Comparison of ENCODE assay signal across 8 cellular contexts in genomic region chr22:39205344-39206021, GRCh38. TPM values are rescaled to one million over a fixed set of nuclear protein-coding genes. Genes with fewer than 3 reads are reported as not detected.
A peak's percentile ranks its signal among the peaks of the same experiment; 100 is the strongest.
DNase-seq lines count a peak whose midpoint lies in the region; ATAC-seq, FAIRE-seq and TF ChIP-seq lines count a peak whose summit lies in the region.

No MANE protein-coding gene starts in this region.

- peaks cover 26% of the 10 kb centered on the region for H3K4me1 Mint-ChIP-seq in activated CD4-positive, alpha-beta T cell treated with anti-CD3 and anti-CD28 coated beads for 36 hours

- peak overlapping the region; percentile 72; the same call in 1 of the 2 replicates for H2BK20ac ChIP-seq in H1 (ENCODE audit: low read length)

- peak overlapping the region; percentile 66; the same call in 1 of the 2 replicates for H2AK5ac ChIP-seq in H1 (ENCODE audit: low read depth, low read length)

- no peak overlapping the region; a peak in 1 of 7 replicates for H3K9ac ChIP-seq in H1 (replicated peaks in 1 of 4; ENCODE audit: extremely low read depth in 1 of 4, low read depth in 3 of 4, low read length in 3 of 4)

- no peak overlapping the region for H2BK5ac ChIP-seq in H1 (ENCODE audit: low read depth, low read length)

- no peaks in the 10 kb centered on the region for H3K36me3 ChIP-seq in H1 (ENCODE audit: control insufficient read depth in 2 of 4, insufficient read depth in 4 of 4, low read length in 3 of 4)

- 90% methylated on average over 8 of the region's 8 CpGs; no CpG with 5 or more reads in 1 of the 2 experiments for WGBS in H1 (ENCODE audit: extremely low coverage in 1 of 2, insufficient coverage in 1 of 2, insufficient read length in 1 of 2, insufficient replicate concordance in 2 of 2, low coverage in 1 of 2, low lambda C conversion rate in 2 of 2, missing lambda C conversion rate in 1 of 2), 2 experiments

- no peaks in the 10 kb centered on the region for H3K27me3 ChIP-seq in H1 (replicated peaks in 1 of 4; ENCODE audit: control insufficient read depth in 3 of 4, extremely low read depth in 1 of 4, insufficient read depth in 3 of 4, low read length in 3 of 4)

- no peak overlapping the region for H4K5ac ChIP-seq in H1 (ENCODE audit: insufficient read length, low read depth, low read length)

- no peak overlapping the region for H2BK120ac ChIP-seq in H1 (replicated peaks; ENCODE audit: low read depth, low read length)

- FAIRE-seq in H1 (lab: Jason Lieb, UNC): no peak

- CTCF ChIA-PET in activated CD4-positive, alpha-beta T cell treated with anti-CD3 and anti-CD28 coated beads for 36 hours (lab: Charles Lee): interaction anchor here (0.8 to 1.1 kb wide), 3 partner anchors 12 to 101 kb away, joined by 3 read pairs; no protein-coding TSS in a partner anchor
- CTCF ChIA-PET in RWPE1 (lab: Yijun Ruan, JAX): interaction anchor here (0.7 kb wide), 1 partner anchor 231 kb away, joined by 5 read pairs; no protein-coding TSS in a partner anchor
- CTCF ChIA-PET in H1 (lab: Charles Lee; ENCODE audit: partially characterized antibody): interaction anchor here (0.6 to 2.0 kb wide), 13 partner anchors 11 to 188 kb away, joined by 3 to 6 read pairs (median 3); no protein-coding TSS in a partner anchor

- H2BK12ac ChIP-seq in H1 (ENCODE audit: low read depth, low read length): peak overlapping the region; percentile 87; the same call in 1 of the 2 replicates

- H3K79me2 ChIP-seq in H1 (ENCODE audit: control insufficient read depth in 1 of 2, insufficient read depth in 2 of 2, low read length in 2 of 2): no peaks in the 10 kb centered on the region

- no peak overlapping the region for H3K4me2 ChIP-seq in H1 (ENCODE audit: insufficient read depth in 1 of 2, low read depth in 2 of 2, low read length in 2 of 2)

- H4K8ac ChIP-seq in H1 (ENCODE audit: extremely low read depth, insufficient read depth, low read length): 0 out of 2 replicates have a peak overlapping the region, but pooled peaks have one; percentile 28

- peak overlapping the region; percentile 34; the same call in 1 of the 2 replicates for H2BK15ac ChIP-seq in H1 (ENCODE audit: low read length)

- no peak overlapping the region for H3K23ac ChIP-seq in H1 (ENCODE audit: insufficient read length)

- peaks cover 0 to 9% (median 4%) of the 10 kb centered on the region in 4 experiments; a peak in 5 of 7 replicates for H3K4me1 ChIP-seq in H1 (replicated peaks in 1 of 4; ENCODE audit: control insufficient read depth in 3 of 4, insufficient read depth in 4 of 4, low read length in 3 of 4)

- no peak for TF ChIP-seq RAD21 in H1 (IDR thresholded peaks at IDR 0.05 in 1 of 2, conservative IDR thresholded peaks at IDR 0.05 in 1 of 2; ENCODE audit: low read depth in 2 of 2, low read length in 2 of 2)

- H3K27ac ChIP-seq in RWPE1 (peak overlapping the region; percentile 93), H1 (ENCODE audit: low read depth, low read length) (no peak overlapping the region)

- peaks cover 2% of the 10 kb centered on the region for H3K27me3 Mint-ChIP-seq in activated CD4-positive, alpha-beta T cell treated with anti-CD3 and anti-CD28 coated beads for 36 hours

- peak; percentile 96 for ATAC-seq in activated CD4-positive, alpha-beta T cell treated with anti-CD3 and anti-CD28 coated beads for 36 hours
- no peak for ATAC-seq in HG03139 (IDR thresholded peaks at IDR 0.05; ENCODE audit: unreplicated experiment)

- no peaks in the 10 kb centered on the region for H3K23me2 ChIP-seq in H1 (ENCODE audit: low read depth, low read length)

- no peak overlapping the region for H3K27ac Mint-ChIP-seq in activated CD4-positive, alpha-beta T cell treated with anti-CD3 and anti-CD28 coated beads for 36 hours

- no peak overlapping the region for H3K14ac ChIP-seq in H1 (ENCODE audit: insufficient read length)

- POLR2A ChIA-PET in activated CD4-positive, alpha-beta T cell treated with anti-CD3 and anti-CD28 coated beads for 36 hours (lab: Charles Lee): no interaction called here
- POLR2A ChIA-PET in RWPE1 (lab: Yijun Ruan, JAX; ENCODE audit: low non-redundant PET) (no interaction called here), H1 (lab: Charles Lee; ENCODE audit: partially characterized antibody) (interaction anchor here (1.0 to 5.3 kb wide), 12 partner anchors 9 to 114 kb away, joined by 3 to 28 read pairs (median 6); partner anchors contain the start of gene RPL3)

- no peaks in the 10 kb centered on the region for H3K9me3 Mint-ChIP-seq in activated CD4-positive, alpha-beta T cell treated with anti-CD3 and anti-CD28 coated beads for 36 hours (ENCODE audit: low read depth)

- intact Hi-C loops in activated CD4-positive, alpha-beta T cell treated with anti-CD3 and anti-CD28 coated beads for 36 hours (cut with DNase I, micrococcal nuclease): no loop called here

- H3K36me3 Mint-ChIP-seq in activated CD4-positive, alpha-beta T cell treated with anti-CD3 and anti-CD28 coated beads for 36 hours (ENCODE audit: low read depth): no peaks in the 10 kb centered on the region

- no peaks in the 10 kb centered on the region for H3K9me3 ChIP-seq in H1 (ENCODE audit: insufficient read depth in 2 of 2, low read depth in 1 of 2, low read length in 1 of 2)

- H3K56ac ChIP-seq in H1 (replicated peaks; ENCODE audit: insufficient read length, low read depth, low read length): no peak overlapping the region

- DNase-seq in activated CD4-positive, alpha-beta T cell treated with anti-CD3 and anti-CD28 coated beads for 36 hours: peak; percentile 58
- no peak for DNase-seq in activated CD4-positive, alpha-beta T cell treated with anti-CD3 and anti-CD28 coated beads for 1 hour
- peak; percentile 82 for DNase-seq in RWPE1 (ENCODE audit: low spot score)
- no peak for DNase-seq in H1 (ENCODE audit: low read depth in 1 of 2, low spot score in 2 of 2)
- DNase-seq in stimulated activated CD8-positive, alpha-beta memory T cell treated with anti-CD3 and anti-CD28 coated beads, Interleukin-2, amount 100 ng/mL, for 48 hours (ENCODE audit: low read depth in 2 of 2): peak; percentile 21 to 42
- DNase-seq in NCI-H1105 (lab: John Stamatoyannopoulos, UW): no peak
- DNase-seq in GF-D8 (lab: John Stamatoyannopoulos, UW): no peak

- TF ChIP-seq CTCF in RWPE1 (conservative IDR thresholded peaks at IDR 0.05; ENCODE audit: low read depth) (no peak), H1 (IDR thresholded peaks at IDR 0.05; ENCODE audit: control extremely low read depth in 1 of 3, insufficient read depth in 1 of 3, low read depth in 1 of 3, low read length in 3 of 3) (no peak)

- no peak overlapping the region for H3K4me3 ChIP-seq in H1 (ENCODE audit: extremely low read depth in 1 of 4, insufficient read depth in 2 of 4, low read depth in 3 of 4, low read length in 4 of 4)

- H2AFZ ChIP-seq in H1 (ENCODE audit: low read length): no peak overlapping the region

- peak overlapping the region; percentile 60; the same call in 1 of the 2 replicates for H3K18ac ChIP-seq in H1 (ENCODE audit: extremely low read depth, low read length)

- no peaks in the 10 kb centered on the region for H3K79me1 ChIP-seq in H1 (ENCODE audit: low read depth, low read length)

- H4K91ac ChIP-seq in H1 (replicated peaks; ENCODE audit: insufficient read length, low read length): no peak overlapping the region

- H3K4ac ChIP-seq in H1 (replicated peaks; ENCODE audit: insufficient read length, low read depth, low read length): no peak overlapping the region

- TF ChIP-seq POLR2A in H1 (IDR thresholded peaks at IDR 0.05; ENCODE audit: control extremely low read depth in 1 of 2, low read depth in 2 of 2, low read length in 2 of 2): no peak

- H3K4me3 Mint-ChIP-seq in activated CD4-positive, alpha-beta T cell treated with anti-CD3 and anti-CD28 coated beads for 36 hours: no peak overlapping the region

- no peak for TF ChIP-seq EP300 in H1 (IDR thresholded peaks at IDR 0.05; ENCODE audit: borderline replicate concordance in 1 of 2, low read depth in 2 of 2, low read length in 2 of 2)

- H4K20me1 ChIP-seq in H1 (replicated peaks in 1 of 2; ENCODE audit: control insufficient read depth in 1 of 2, insufficient read depth in 2 of 2, low read length in 2 of 2): no peaks in the 10 kb centered on the region

TF ChIP-seq in H1, 55 proteins besides CTCF, POLR2A, EP300 and RAD21 (continues in another document):
- TF ChIP-seq EZH2 (IDR thresholded peaks at IDR 0.05; ENCODE audit: low read depth, low read length, severe bottlenecking) (no peak), CHD2 (IDR thresholded peaks at IDR 0.05; ENCODE audit: low read length) (no peak), BCL11A (IDR thresholded peaks at IDR 0.05; ENCODE audit: low read depth in 2 of 2, low read length in 2 of 2) (no peak), HDAC6 (IDR thresholded peaks at IDR 0.05; ENCODE audit: low read depth, low read length) (no peak), CBX5 (IDR thresholded peaks at IDR 0.05; ENCODE audit: low read depth, low read length) (no peak), JUND (IDR thresholded peaks at IDR 0.05; ENCODE audit: low read length) (no peak), KDM1A (IDR thresholded peaks at IDR 0.05; ENCODE audit: borderline replicate concordance, low read length) (no peak), TBP (IDR thresholded peaks at IDR 0.05; ENCODE audit: low read depth, low read length) (no peak), KDM5A (IDR thresholded peaks at IDR 0.05; ENCODE audit: low read length) (no peak), RXRA (IDR thresholded peaks at IDR 0.05; ENCODE audit: insufficient read depth, low read depth, low read length) (no peak)

RNA-seq across cellular contexts. Expression of gene PDGFB, which starts 39.3 kb away (rescaled TPM):
- 1 to 10 TPM; 2.5 to 3.4 TPM for total RNA-seq in activated CD4-positive, alpha-beta T cell treated with anti-CD3 and anti-CD28 coated beads for 36 hours
- 8.5 and 9.6 TPM in 2 replicates for total RNA-seq in H1 (2021; fragmentation: NEBNext Ultra II Directional; extraction: Animal tissue kit (Norgen Biotek cat#: 25700))
- 3.9 and 5.5 TPM in 2 replicates for polyA plus RNA-seq in H1 (2011; rRNA removed)
- polyA plus RNA-seq in H1 (2011; cell fraction: cytosol; rRNA removed): 6.1 TPM
- 10.9 TPM for polyA plus RNA-seq in H1 (2011; cell fraction: nucleus; rRNA removed)
- polyA plus RNA-seq in H1 (2012, experiment 1 of 2): 2.6 to 3.9 TPM (median 3.8 TPM) in 4 replicates
- polyA plus RNA-seq in H1 (2012, experiment 2 of 2): 4.1 TPM
- 4.9 TPM for polyA plus RNA-seq in H1 (2013, experiment 1 of 2)
- 6.0 TPM for polyA plus RNA-seq in H1 (2013, experiment 2 of 2)
- polyA minus RNA-seq in H1 (2011; rRNA and poly(A)+ RNA removed): 3.0 and 5.3 TPM in 2 replicates
- polyA minus RNA-seq in H1 (2011; cell fraction: cytosol; rRNA and poly(A)+ RNA removed): 5.7 TPM
- 3.5 TPM for polyA minus RNA-seq in H1 (2011; cell fraction: nucleus; rRNA and poly(A)+ RNA removed)

RNA-seq across cellular contexts. Expression of gene CBX7, which starts 53.0 kb away (rescaled TPM):
- total RNA-seq in activated CD4-positive, alpha-beta T cell treated with anti-CD3 and anti-CD28 coated beads for 36 hours: 10 to 100 TPM; 19.9 to 20.3 TPM
- total RNA-seq in H1 (2021; fragmentation: NEBNext Ultra II Directional; extraction: Animal tissue kit (Norgen Biotek cat#: 25700)): 8.7 TPM in 2 replicates
- 6.9 and 12.3 TPM in 2 replicates for polyA plus RNA-seq in H1 (2011; rRNA removed)
- polyA plus RNA-seq in H1 (2011; cell fraction: cytosol; rRNA removed): 9.2 TPM
- 15.9 TPM for polyA plus RNA-seq in H1 (2011; cell fraction: nucleus; rRNA removed)
- 5.4 to 9.5 TPM (median 8.5 TPM) in 4 replicates for polyA plus RNA-seq in H1 (2012, experiment 1 of 2)
- 7.8 TPM for polyA plus RNA-seq in H1 (2012, experiment 2 of 2)
- 5.7 TPM for polyA plus RNA-seq in H1 (2013, experiment 1 of 2)
- 5.9 TPM for polyA plus RNA-seq in H1 (2013, experiment 2 of 2)
- polyA minus RNA-seq in H1 (2011; rRNA and poly(A)+ RNA removed): 5.8 and 8.3 TPM in 2 replicates
- 5.1 TPM for polyA minus RNA-seq in H1 (2011; cell fraction: cytosol; rRNA and poly(A)+ RNA removed)
- 7.3 TPM for polyA minus RNA-seq in H1 (2011; cell fraction: nucleus; rRNA and poly(A)+ RNA removed)

Comparison
In these comparisons a context has a peak if more than half of its experiments do, and no peak if none do; other contexts are left out.
1. DNase-seq: peak in activated CD4-positive, alpha-beta T cell treated with anti-CD3 and anti-CD28 coated beads for 36 hours (single experiment), RWPE1 (single experiment) and stimulated activated CD8-positive, alpha-beta memory T cell treated with anti-CD3 and anti-CD28 coated beads, Interleukin-2, amount 100 ng/mL, for 48 hours (2 of 2); none in activated CD4-positive, alpha-beta T cell treated with anti-CD3 and anti-CD28 coated beads for 1 hour (single experiment), H1 (0 of 2), NCI-H1105 (single experiment) and GF-D8 (single experiment).